Comparison of ENCODE assay signal across 11 cellular contexts in the genomic region with DNA sequence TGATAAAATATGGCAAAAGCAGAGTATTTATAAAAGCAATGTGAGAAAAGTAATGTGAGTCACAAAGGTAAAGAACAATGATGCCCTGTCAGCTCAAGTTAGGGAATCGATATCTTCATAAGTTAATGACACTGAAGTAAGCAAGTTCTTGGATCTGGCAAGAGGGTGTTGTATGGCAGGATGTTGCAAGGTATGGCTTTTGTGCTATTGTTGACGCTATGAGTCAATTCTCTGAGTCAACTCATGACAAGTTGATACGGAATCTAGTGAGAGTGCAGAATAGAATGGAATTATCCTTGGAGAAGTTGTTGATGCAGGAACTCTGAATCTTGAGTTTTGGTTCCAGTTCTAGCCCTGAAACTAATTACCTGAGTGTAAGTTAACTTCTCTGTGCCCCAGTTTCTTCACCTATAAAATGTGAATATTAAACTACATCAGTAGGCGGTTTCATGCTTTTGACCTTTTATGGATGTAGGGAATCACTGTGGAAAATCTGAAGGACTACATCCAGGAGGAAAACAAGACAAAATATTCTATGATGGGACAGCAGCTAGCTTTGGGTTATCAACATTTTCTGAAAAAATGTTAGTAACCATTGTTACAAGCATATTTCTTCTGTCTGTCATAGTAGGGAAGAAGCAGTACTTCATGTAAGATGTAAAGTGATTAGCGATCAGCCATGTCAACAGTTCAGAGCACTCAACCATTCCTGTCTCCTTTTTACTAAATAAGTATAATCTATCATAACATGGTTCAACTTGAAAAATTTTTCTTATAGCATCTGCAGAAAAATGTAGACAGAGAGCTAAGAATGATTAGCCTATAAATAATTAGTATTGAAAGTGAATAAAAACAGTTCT.
DNase-seq lines count a peak whose midpoint lies in the region; ATAC-seq and TF ChIP-seq lines count a peak whose summit lies in the region.
"Had no signal": no experiment of that assay in that cellular context is flagged by ENCODE, and none has a peak within 500 bp of the region (broad histone marks: within the 10 kb centered on the region; RNA-seq: fewer than 3 reads in every experiment).

No MANE protein-coding gene starts in this region.

- H4K20me1 ChIP-seq in mammary epithelial cell (ENCODE audit: insufficient read depth, low read length) = no peaks in the 10 kb centered on the region

- H3K4me1 ChIP-seq in mammary epithelial cell (ENCODE audit: insufficient read depth, low read length) = peaks cover 27% of the 10 kb centered on the region
- H3K4me1 ChIP-seq in mesenchymal stem cell (ENCODE audit: control insufficient read depth, insufficient read depth, low read depth, low read length) = no peaks in the 10 kb centered on the region
- H3K4me1 ChIP-seq: tibial artery had no signal

- peak overlapping the region; percentile 65 for H3K4me2 ChIP-seq in mammary epithelial cell (ENCODE audit: insufficient read depth, low read depth, low read length)
- no peak overlapping the region for H3K4me2 ChIP-seq in mesenchymal stem cell (ENCODE audit: low read length, poor library complexity, severe bottlenecking)

- H3K27me3 ChIP-seq in mammary epithelial cell (ENCODE audit: insufficient read depth, low read length) = no peaks in the 10 kb centered on the region
- no peaks in the 10 kb centered on the region for H3K27me3 ChIP-seq in mesenchymal stem cell (ENCODE audit: control insufficient read depth in 1 of 2, insufficient read depth in 1 of 2, low read length in 2 of 2)

- peaks cover 5 to 13% of the 10 kb centered on the region in 2 donors for H3K4me1 Mint-ChIP-seq in stimulated activated naive B cell treated with anti-CD40 and anti-IgM and Interleukin-4, amounts not matched to agents 10 μg/mL and 1 μg/mL and 100 μg/mL, for 72 hours

- TSS peak; percentile 69 for BruUV-seq in mammary epithelial cell (replicated peaks; lab: Mats Ljungman, UMichigan)

- H3K23ac ChIP-seq in mesenchymal stem cell (ENCODE audit: low read length in 2 of 2) = no peak overlapping the region

- no peak for ATAC-seq in stimulated activated naive B cell treated with anti-CD40 and anti-IgM and Interleukin-4, amounts not matched to agents 10 μg/mL and 1 μg/mL and 100 μg/mL, for 72 hours (replicated peaks)
- ATAC-seq in GM18907 (IDR thresholded peaks at IDR 0.05; ENCODE audit: unreplicated experiment) (no peak), HG03039 (IDR thresholded peaks at IDR 0.05; ENCODE audit: unreplicated experiment) (no peak)

- no peak overlapping the region for H3K4ac ChIP-seq in mesenchymal stem cell (ENCODE audit: low read depth in 1 of 2, low read length in 2 of 2)

- intact Hi-C loops in mammary epithelial cell (cut with micrococcal nuclease) = loop anchor here (5.0 kb wide), 1 partner anchor 286 kb away; the partner anchor contains the start of gene NEK7

- no peak overlapping the region for H2BK5ac ChIP-seq in mesenchymal stem cell (ENCODE audit: low read depth, low read length, poor library complexity, severe bottlenecking)

- H3K4me3 Mint-ChIP-seq in stimulated activated naive B cell treated with anti-CD40 and anti-IgM and Interleukin-4, amounts not matched to agents 10 μg/mL and 1 μg/mL and 100 μg/mL, for 72 hours = no peak overlapping the region

- H3K9ac ChIP-seq in mammary epithelial cell (ENCODE audit: insufficient read depth, low read length) (peak overlapping the region; percentile 68), mesenchymal stem cell (ENCODE audit: low read length) (no peak overlapping the region)

- H3K27me3 Mint-ChIP-seq in stimulated activated naive B cell treated with anti-CD40 and anti-IgM and Interleukin-4, amounts not matched to agents 10 μg/mL and 1 μg/mL and 100 μg/mL, for 72 hours = peaks cover 0 to 6% of the 10 kb centered on the region in 2 donors

- H3K27ac Mint-ChIP-seq in stimulated activated naive B cell treated with anti-CD40 and anti-IgM and Interleukin-4, amounts not matched to agents 10 μg/mL and 1 μg/mL and 100 μg/mL, for 72 hours = no peak overlapping the region

- CTCF ChIA-PET in mammary epithelial cell (lab: Charles Lee; ENCODE audit: low non-redundant PET) = no interaction called here

- 18% methylated on average over 5 of the region's 5 CpGs for WGBS in mammary epithelial cell (ENCODE audit: low coverage, missing lambda C conversion rate)
- 71% methylated on average over 4 of the region's 5 CpGs for WGBS in mesenchymal stem cell

- H3K36me3 ChIP-seq in mammary epithelial cell (ENCODE audit: insufficient read depth, low read length) = no peaks in the 10 kb centered on the region
- no peaks in the 10 kb centered on the region for H3K36me3 ChIP-seq in mesenchymal stem cell (ENCODE audit: control insufficient read depth in 1 of 2, insufficient read depth in 2 of 2, low read depth in 1 of 2, low read length in 2 of 2)
- H3K36me3 ChIP-seq: tibial artery had no signal

- H3K79me1 ChIP-seq in mesenchymal stem cell (replicated peaks; ENCODE audit: low read length, poor library complexity, severe bottlenecking) = no peaks in the 10 kb centered on the region

- H2BK120ac ChIP-seq in mesenchymal stem cell (ENCODE audit: low read depth, low read length) = no peak overlapping the region

- in situ Hi-C loops in Caki2 (cut with HindIII; ENCODE audit: low pct_unique_long_range_greater_than_20kb, low sequenced_read_pairs) (no loop called here), mammary epithelial cell (cut with MboI; ENCODE audit: low sequenced_read_pairs in 2 of 2) (no loop called here)

- TF ChIP-seq CTCF in mammary epithelial cell (conservative IDR thresholded peaks at IDR 0.05 in 1 of 2, IDR thresholded peaks at IDR 0.05 in 1 of 2; ENCODE audit: extremely low read depth in 1 of 2, insufficient read depth in 1 of 2, low read depth in 1 of 2, low read length in 2 of 2) = no peak

- no peaks in the 10 kb centered on the region for H3K79me2 ChIP-seq in mammary epithelial cell (ENCODE audit: insufficient read depth, low read length)

- no peak overlapping the region for H3K14ac ChIP-seq in mesenchymal stem cell (ENCODE audit: low read length in 2 of 2)

- no peak overlapping the region for H2BK15ac ChIP-seq in mesenchymal stem cell (ENCODE audit: low read depth, poor library complexity, severe bottlenecking)

- no peaks in the 10 kb centered on the region for H3K9me3 Mint-ChIP-seq in stimulated activated naive B cell treated with anti-CD40 and anti-IgM and Interleukin-4, amounts not matched to agents 10 μg/mL and 1 μg/mL and 100 μg/mL, for 72 hours

- DNase-seq in Caki2 (ENCODE audit: low read depth) (peak; percentile 78), LoVo (ENCODE audit: low spot score) (peak; percentile 82), mammary epithelial cell (peak; percentile 99), mesenchymal stem cell (peak; percentile 59), epidermal melanocyte (ENCODE audit: insufficient read length, low spot score) (no peak)
- DNase-seq in stimulated activated naive B cell treated with anti-CD40 and anti-IgM and Interleukin-4, amounts not matched to agents 10 μg/mL and 1 μg/mL and 100 μg/mL, for 72 hours = no peak
- DNase-seq: activated gamma-delta T cell, NCI-H1048, tibial artery had no signal

- H3K4me3 ChIP-seq in mammary epithelial cell (replicated peaks in 1 of 3; ENCODE audit: insufficient read depth in 1 of 3, low read depth in 2 of 3, low read length in 3 of 3) (peak overlapping the region in 1 of 3 experiments; percentile 4), mesenchymal stem cell (ENCODE audit: insufficient read depth in 1 of 2, low read depth in 1 of 2, low read length in 2 of 2) (no peak overlapping the region)
- H3K4me3 ChIP-seq: tibial artery had no signal

- no peak overlapping the region for H2BK12ac ChIP-seq in mesenchymal stem cell (ENCODE audit: low read length in 2 of 2)

- H3K27ac ChIP-seq in mammary epithelial cell (ENCODE audit: insufficient read depth, low read depth, low read length) (peak overlapping the region; percentile 99), mesenchymal stem cell (ENCODE audit: low read length, poor library complexity, severe bottlenecking) (peak overlapping the region; percentile 64)
- H3K27ac ChIP-seq: tibial artery had no signal

- no peaks in the 10 kb centered on the region for H3K36me3 Mint-ChIP-seq in stimulated activated naive B cell treated with anti-CD40 and anti-IgM and Interleukin-4, amounts not matched to agents 10 μg/mL and 1 μg/mL and 100 μg/mL, for 72 hours

- H2AFZ ChIP-seq in mammary epithelial cell (ENCODE audit: low read depth, low read length) (peak overlapping the region; percentile 31), mesenchymal stem cell (ENCODE audit: low read depth, low read length) (no peak overlapping the region)

- H4K91ac ChIP-seq in mesenchymal stem cell (ENCODE audit: low read length) = no peak overlapping the region

- no peak overlapping the region for H4K8ac ChIP-seq in mesenchymal stem cell (ENCODE audit: low read length)

- H3K18ac ChIP-seq in mesenchymal stem cell (ENCODE audit: low read depth in 1 of 2, low read length in 2 of 2) = no peak overlapping the region

- H3K9me3 ChIP-seq in mammary epithelial cell (replicated peaks; ENCODE audit: insufficient read depth, low read length) (no peaks in the 10 kb centered on the region), mesenchymal stem cell (ENCODE audit: control insufficient read depth, low read length) (no peaks in the 10 kb centered on the region)
- H3K9me3 ChIP-seq: tibial artery had no signal

- dilution Hi-C loops in mammary epithelial cell (cut with HindIII; ENCODE audit: low sequenced_read_pairs) = no loop called here

- H2AK5ac ChIP-seq in mesenchymal stem cell (ENCODE audit: low read length, severe bottlenecking) = no peak overlapping the region

Comparison
In these comparisons a context has a peak if more than half of its experiments do, and no peak if none do; other contexts are left out.
1. DNase-seq: peak in Caki2 (single experiment), LoVo (single experiment), mammary epithelial cell (single experiment) and mesenchymal stem cell (single experiment); none in epidermal melanocyte (single experiment) and stimulated activated naive B cell treated with anti-CD40 and anti-IgM and Interleukin-4, amounts not matched to agents 10 μg/mL and 1 μg/mL and 100 μg/mL, for 72 hours (single experiment).